ENCODE assay signal across 22 cellular contexts in the genomic region with DNA sequence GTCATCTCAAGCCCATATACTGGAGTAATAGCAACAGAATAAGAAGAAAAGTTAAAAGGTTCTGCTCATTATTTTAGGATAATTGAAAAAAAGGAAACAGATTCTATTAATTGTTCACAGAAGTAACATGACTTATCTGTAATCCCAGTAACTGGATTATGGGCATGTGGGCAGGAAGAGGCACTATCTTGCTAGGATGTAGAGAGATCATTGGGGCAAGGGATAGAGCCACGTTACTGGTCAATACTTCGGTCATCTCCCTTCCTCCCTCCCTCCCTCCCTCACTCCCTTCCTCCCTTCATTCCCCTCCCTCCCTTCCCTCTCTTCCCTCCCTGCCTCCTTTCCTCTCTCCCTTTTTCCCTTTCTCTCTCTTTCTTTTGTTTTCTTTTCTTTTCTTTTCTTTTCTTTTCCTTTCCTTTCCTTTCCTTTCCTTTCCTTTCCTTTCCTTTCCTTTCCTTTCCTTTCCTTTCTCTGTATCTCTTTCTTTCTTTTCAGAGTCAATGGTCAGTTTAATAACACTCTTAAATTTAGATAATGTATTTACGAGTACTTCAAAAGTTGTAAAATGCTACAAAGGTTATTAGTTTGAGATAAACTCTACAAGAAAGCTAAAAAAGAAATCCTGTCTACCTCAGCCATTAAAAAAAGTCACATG.
DNase-seq lines count a peak whose midpoint lies in the region; ATAC-seq, FAIRE-seq and TF ChIP-seq lines count a peak whose summit lies in the region.
"Had no signal": no experiment of that assay in that cellular context is flagged by ENCODE, and none has a peak within 500 bp of the region (broad histone marks: within the 10 kb centered on the region; RNA-seq: fewer than 3 reads in every experiment).

No MANE protein-coding gene starts in this region.

- H2BK5ac ChIP-seq in trophoblast cell (ENCODE audit: low read depth, low read length, poor library complexity): peak overlapping the region; percentile 96

- no peaks in the 10 kb centered on the region for H4K20me1 ChIP-seq in K562 (replicated peaks; ENCODE audit: control insufficient read depth, insufficient read depth, low read length)

- CTCF ChIA-PET in K562 (lab: Yijun Ruan, JAX; ENCODE audit: low intra/inter-chr PET ratio): no interaction called here

- peak overlapping the region; percentile 95 for H4K91ac ChIP-seq in trophoblast cell (ENCODE audit: low read depth, low read length)

- no peak for TF ChIP-seq POLR2A in K562 (conservative IDR thresholded peaks at IDR 0.05)

- no peak overlapping the region for H4K12ac ChIP-seq in trophoblast cell (ENCODE audit: low read depth, low read length)

- H2BK12ac ChIP-seq in trophoblast cell (ENCODE audit: low read length): peak overlapping the region; percentile 87

- intact Hi-C loops in Right ventricle myocardium superior (cut with DNase I): no loop called here
- intact Hi-C loops in K562 (cut with micrococcal nuclease): no loop called here

- peak overlapping the region; percentile 99 for H2BK120ac ChIP-seq in trophoblast cell (ENCODE audit: insufficient read depth, low read length, poor library complexity)

- no peak overlapping the region for H3K4me3 ChIP-seq in cardiac muscle cell
- H3K4me3 ChIP-seq in K562: no peak overlapping the region
- H3K4me3 ChIP-seq in trophoblast cell (ENCODE audit: low read depth, low read length): no peak overlapping the region

- H3K27ac ChIP-seq in cardiac muscle cell: peak overlapping the region; percentile 84
- H3K27ac ChIP-seq in K562 (ENCODE audit: extremely low read depth, low read depth, low read length): no peak overlapping the region
- peak overlapping the region; percentile 97 for H3K27ac ChIP-seq in trophoblast cell (ENCODE audit: low read depth, low read length)
- H3K27ac ChIP-seq: 22Rv1 had no signal

- in situ Hi-C loops in K562 (cut with MboI): no loop called here

- DNase-seq in cardiac muscle cell (ENCODE audit: low read depth in 1 of 2, low spot score in 1 of 2) (no peak), Right ventricle myocardium superior (no peak), D721Med (ENCODE audit: insufficient read length, low spot score) (no peak), K562 (ENCODE audit: extremely low read depth in 1 of 4, low spot score in 3 of 4) (no peak), trophoblast cell (no peak), LoVo (ENCODE audit: low spot score) (no peak), GM20000 (ENCODE audit: low spot score) (no peak)
- DNase-seq: BE2C; CD8-positive, alpha-beta memory T cell; DMS79 treated with DMSO at 0.1 percent for 48 hours; GF-D8; KG1; MM.1S; NCI-H2029; NCI-H446 treated with DMSO at 0.1 percent for 48 hours; NCI-H526; RPMI8226; SHP77 treated with DMSO at 0.1 percent for 48 hours had no signal

- H3K79me1 ChIP-seq in trophoblast cell (ENCODE audit: low read length): peaks cover 36% of the 10 kb centered on the region

- TF ChIP-seq CTCF in cardiac muscle cell (IDR thresholded peaks at IDR 0.05; ENCODE audit: low read depth, low read length) (no peak), D721Med (IDR thresholded peaks at IDR 0.05; ENCODE audit: insufficient read depth, missing control alignments) (no peak), K562 (IDR thresholded peaks at IDR 0.05 in 2 of 3, conservative IDR thresholded peaks at IDR 0.05 in 1 of 3; ENCODE audit: insufficient read depth in 2 of 3, low read depth in 1 of 3, low read length in 3 of 3) (no peak), GM20000 (IDR thresholded peaks at IDR 0.05; ENCODE audit: extremely low read depth, missing control alignments) (no peak)

- no peak overlapping the region for H3K9ac ChIP-seq in K562 (ENCODE audit: insufficient read depth in 1 of 2, low read depth in 2 of 2, low read length in 2 of 2)
- no peak overlapping the region for H3K9ac ChIP-seq in trophoblast cell (ENCODE audit: low read length)

- H2AK5ac ChIP-seq in trophoblast cell (ENCODE audit: low read length): peak overlapping the region; percentile 99

- H2AFZ ChIP-seq in K562 (ENCODE audit: low read depth, low read length): no peak overlapping the region
- H2AFZ ChIP-seq in trophoblast cell (ENCODE audit: insufficient read depth, low read length, poor library complexity): no peak overlapping the region

- peaks cover 1% of the 10 kb centered on the region for H3K36me3 ChIP-seq in cardiac muscle cell
- H3K36me3 ChIP-seq in K562 (ENCODE audit: control insufficient read depth, insufficient read depth, low read length): no peaks in the 10 kb centered on the region
- peaks cover 3 to 6% of the 10 kb centered on the region in 2 experiments for H3K36me3 ChIP-seq in trophoblast cell (ENCODE audit: control insufficient read depth in 1 of 2, insufficient read depth in 2 of 2, low read length in 2 of 2)
- H3K36me3 ChIP-seq: BE2C had no signal

- H4K8ac ChIP-seq in trophoblast cell (ENCODE audit: low read depth, low read length): peak overlapping the region; percentile 87

- FAIRE-seq in D721Med (lab: Jason Lieb, UNC) (peak; percentile 80), K562 (lab: Jason Lieb, UNC) (no peak)
- FAIRE-seq: GM12891, HTR-8/SVneo had no signal

- no peaks in the 10 kb centered on the region for H3K9me1 ChIP-seq in K562 (ENCODE audit: control insufficient read depth, insufficient read depth, low read length)

- ATAC-seq in Right ventricle myocardium superior (ENCODE audit: poor library complexity) (no peak), K562 (no peak)
- ATAC-seq: HCT116 had no signal

- H3K14ac ChIP-seq in trophoblast cell (ENCODE audit: low read length): peak overlapping the region; percentile 84

- H3K4me1 ChIP-seq in cardiac muscle cell (ENCODE audit: low read depth) (peaks cover 74% of the 10 kb centered on the region), K562 (replicated peaks in 1 of 2; ENCODE audit: control insufficient read depth in 2 of 2, insufficient read depth in 2 of 2, low read length in 2 of 2) (no peaks in the 10 kb centered on the region), trophoblast cell (ENCODE audit: control insufficient read depth in 1 of 2, insufficient read depth in 2 of 2, low read length in 2 of 2) (peaks cover 38 to 46% of the 10 kb centered on the region in 2 experiments)

- WGBS in K562 (ENCODE audit: insufficient coverage, low coverage, missing lambda C conversion rate): 0% methylated on average over 2 of the region's 3 CpGs
- no CpG with 5 or more reads among the region's 3 CpGs for WGBS in trophoblast cell (ENCODE audit: extremely low coverage, insufficient coverage, insufficient read length)

- peak overlapping the region; percentile 98 for H3K18ac ChIP-seq in trophoblast cell (ENCODE audit: low read length)

- no peak for TF ChIP-seq RAD21 in K562 (CRISPR knock-in tag; conservative IDR thresholded peaks at IDR 0.05 in 1 of 2, IDR thresholded peaks at IDR 0.05 in 1 of 2)

- no peak overlapping the region for H3K4ac ChIP-seq in trophoblast cell (ENCODE audit: low read depth, low read length)

- no peak for TF ChIP-seq EP300 in K562 (IDR thresholded peaks at IDR 0.05; ENCODE audit: low read length)

- no peak overlapping the region for H3K23ac ChIP-seq in trophoblast cell (ENCODE audit: low read length)

- H3K9me3 ChIP-seq in cardiac muscle cell (ENCODE audit: low read depth) (no peaks in the 10 kb centered on the region), K562 (replicated peaks; ENCODE audit: control insufficient read depth, insufficient read depth, low read depth, low read length) (no peaks in the 10 kb centered on the region), trophoblast cell (ENCODE audit: insufficient read depth, low read depth, low read length) (peaks cover 3% of the 10 kb centered on the region)
- H3K9me3 ChIP-seq: BE2C had no signal

- BruUV-seq in K562 (replicated peaks; lab: Mats Ljungman, UMichigan): no TSS peak

- POLR2A ChIA-PET in K562 (lab: Yijun Ruan, JAX): no interaction called here

- H3K79me2 ChIP-seq in K562 (ENCODE audit: control insufficient read depth, insufficient read depth, low read length) (no peaks in the 10 kb centered on the region), trophoblast cell (ENCODE audit: control insufficient read depth, insufficient read depth, low read length, poor library complexity) (peaks cover 6% of the 10 kb centered on the region)

- H3K27me3 ChIP-seq in cardiac muscle cell: no peaks in the 10 kb centered on the region
- peaks cover 0 to 21% of the 10 kb centered on the region in 2 experiments; a peak in 2 of 5 replicates for H3K27me3 ChIP-seq in K562 (ENCODE audit: control insufficient read depth in 2 of 2, insufficient read depth in 2 of 2, low read length in 2 of 2)
- H3K27me3 ChIP-seq in trophoblast cell (ENCODE audit: insufficient read depth, low read length): no peaks in the 10 kb centered on the region
- H3K27me3 ChIP-seq: BE2C had no signal

- no peak overlapping the region for H3K4me2 ChIP-seq in K562 (ENCODE audit: insufficient read depth, low read length)
- no peak overlapping the region for H3K4me2 ChIP-seq in trophoblast cell (ENCODE audit: low read length)

TF ChIP-seq in K562, 482 proteins besides CTCF, POLR2A, EP300 and RAD21 (continues in another document):
- TF ChIP-seq HEY1 (CRISPR knock-in tag; IDR thresholded peaks at IDR 0.05; ENCODE audit: borderline replicate concordance): no peak
- peak; percentile 32 for TF ChIP-seq PCBP1 (IDR thresholded peaks at IDR 0.05; ENCODE audit: low read depth, low read length, poor library complexity, severe bottlenecking)
- TF ChIP-seq HNRNPK (IDR thresholded peaks at IDR 0.05; ENCODE audit: low read depth, low read length, poor library complexity, severe bottlenecking): peak; percentile 74
- peak; percentile 89 for TF ChIP-seq PCBP2 (IDR thresholded peaks at IDR 0.05; ENCODE audit: low read depth, low read length, poor library complexity, severe bottlenecking)
- TF ChIP-seq, protein P1, sequence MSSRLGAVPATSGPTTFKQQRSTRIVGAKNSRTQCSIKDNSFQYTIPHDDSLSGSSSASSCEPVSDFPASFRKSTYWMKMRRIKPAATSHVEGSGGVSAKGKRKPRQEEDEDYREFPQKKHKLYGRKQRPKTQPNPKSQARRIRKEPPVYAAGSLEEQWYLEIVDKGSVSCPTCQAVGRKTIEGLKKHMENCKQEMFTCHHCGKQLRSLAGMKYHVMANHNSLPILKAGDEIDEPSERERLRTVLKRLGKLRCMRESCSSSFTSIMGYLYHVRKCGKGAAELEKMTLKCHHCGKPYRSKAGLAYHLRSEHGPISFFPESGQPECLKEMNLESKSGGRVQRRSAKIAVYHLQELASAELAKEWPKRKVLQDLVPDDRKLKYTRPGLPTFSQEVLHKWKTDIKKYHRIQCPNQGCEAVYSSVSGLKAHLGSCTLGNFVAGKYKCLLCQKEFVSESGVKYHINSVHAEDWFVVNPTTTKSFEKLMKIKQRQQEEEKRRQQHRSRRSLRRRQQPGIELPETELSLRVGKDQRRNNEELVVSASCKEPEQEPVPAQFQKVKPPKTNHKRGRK (tag; IDR thresholded peaks at IDR 0.05): 0 out of 2 replicates have a peak, but pooled peaks have one; percentile 50
- no peak for TF ChIP-seq TCFL5 (CRISPR knock-in tag; conservative IDR thresholded peaks at IDR 0.05)
